Comparison of ENCODE assay signal across 17 cellular contexts in genomic region chr10:113028393-113029054, GRCh38.
A peak's percentile ranks its signal among the peaks of the same experiment; 100 is the strongest.
DNase-seq lines count a peak whose midpoint lies in the region; ATAC-seq, FAIRE-seq and TF ChIP-seq lines count a peak whose summit lies in the region.
"Had no signal": no experiment of that assay in that cellular context is flagged by ENCODE, and none has a peak within 500 bp of the region (broad histone marks: within the 10 kb centered on the region; RNA-seq: fewer than 3 reads in every experiment).

No MANE protein-coding gene starts in this region.

- H3K4me3 Mint-ChIP-seq in Calu3 (ENCODE audit: low read depth, unreplicated experiment) (no peak overlapping the region), astrocyte (ENCODE audit: unreplicated experiment) (peak overlapping the region; percentile 35), progenitor cell of endocrine pancreas (ENCODE audit: low read depth) (no peak overlapping the region)
- no peak overlapping the region for H3K4me3 Mint-ChIP-seq in activated naive CD4-positive, alpha-beta T cell treated with anti-CD3 and anti-CD28 coated beads for 36 hours

- H3K27ac Mint-ChIP-seq in Calu3 (ENCODE audit: unreplicated experiment) = peak overlapping the region; percentile 80
- peak overlapping the region; percentile 96 for H3K27ac Mint-ChIP-seq in astrocyte (ENCODE audit: unreplicated experiment)
- no peak overlapping the region for H3K27ac Mint-ChIP-seq in activated naive CD4-positive, alpha-beta T cell treated with anti-CD3 and anti-CD28 coated beads for 36 hours
- H3K27ac Mint-ChIP-seq in progenitor cell of endocrine pancreas = no peak overlapping the region

- peak overlapping the region; percentile 19 for H3K9ac ChIP-seq in astrocyte (ENCODE audit: low read length)

- H3K36me3 ChIP-seq in astrocyte (ENCODE audit: insufficient read depth, low read length) (no peaks in the 10 kb centered on the region), sigmoid colon (no peaks in the 10 kb centered on the region)

- BruUV-seq in Calu3 (replicated peaks; lab: Mats Ljungman, UMichigan) = no TSS peak

- DNase-seq in Calu3 (no peak), astrocyte (ENCODE audit: low read depth) (no peak), right cardiac atrium (no peak), sigmoid colon (no peak), progenitor cell of endocrine pancreas (ENCODE audit: low spot score, unreplicated experiment) (no peak), AG08396 (ENCODE audit: low spot score) (no peak)
- no peak for DNase-seq in activated naive CD4-positive, alpha-beta T cell treated with anti-CD3 and anti-CD28 coated beads for 36 hours
- DNase-seq: activated T-cell treated with anti-CD3 and anti-CD28 coated beads, Interleukin-2, amount 50 U/mL, for 1 hour; amniotic stem cell; DMS53; effector CD4-positive, alpha-beta T cell; IMR-90; NCI-H1417 treated with DMSO at 0.1 percent for 48 hours; NCI-H510A had no signal

- H3K4me1 Mint-ChIP-seq in Calu3 (ENCODE audit: low read depth, unreplicated experiment) (peaks cover 40% of the 10 kb centered on the region), astrocyte (ENCODE audit: low read depth, unreplicated experiment) (peaks cover 54% of the 10 kb centered on the region), progenitor cell of endocrine pancreas (ENCODE audit: low read depth) (peaks cover 36% of the 10 kb centered on the region)
- H3K4me1 Mint-ChIP-seq in activated naive CD4-positive, alpha-beta T cell treated with anti-CD3 and anti-CD28 coated beads for 36 hours (ENCODE audit: low read depth) = no peaks in the 10 kb centered on the region

- ATAC-seq in right cardiac atrium = peak in 1 of 2 donors; percentile 35
- ATAC-seq in GM18511 (IDR thresholded peaks at IDR 0.05; ENCODE audit: unreplicated experiment) = no peak

- H3K4me3 ChIP-seq in astrocyte (ENCODE audit: insufficient read depth, low read depth, low read length) = no peak overlapping the region
- no peak overlapping the region for H3K4me3 ChIP-seq in right cardiac atrium (ENCODE audit: low read length)
- H3K4me3 ChIP-seq in sigmoid colon = no peak overlapping the region

- no peak for FAIRE-seq in astrocyte (lab: Jason Lieb, UNC)
- FAIRE-seq: frontal cortex, keratinocyte had no signal

- H3K4me2 ChIP-seq in astrocyte (ENCODE audit: low read length) = peak overlapping the region; percentile 66

- peaks cover 62% of the 10 kb centered on the region for H4K20me1 ChIP-seq in astrocyte (ENCODE audit: insufficient read depth, low read length)

- no peak for TF ChIP-seq POLR2A in sigmoid colon (IDR thresholded peaks at IDR 0.05)

- no peak for TF ChIP-seq EP300 in sigmoid colon (IDR thresholded peaks at IDR 0.05)

- CTCF ChIA-PET in Calu3 (lab: Charles Lee) = no interaction called here
- CTCF ChIA-PET in activated naive CD4-positive, alpha-beta T cell treated with anti-CD3 and anti-CD28 coated beads for 36 hours (lab: Charles Lee) = no interaction called here

- H3K27me3 ChIP-seq in astrocyte (ENCODE audit: insufficient read depth, low read length) (no peaks in the 10 kb centered on the region), right cardiac atrium (ENCODE audit: control insufficient read depth, insufficient read depth) (no peaks in the 10 kb centered on the region), sigmoid colon (no peaks in the 10 kb centered on the region)

- peaks cover 42% of the 10 kb centered on the region for H3K4me1 ChIP-seq in astrocyte (ENCODE audit: insufficient read depth, low read length)
- H3K4me1 ChIP-seq in right cardiac atrium (ENCODE audit: control insufficient read depth, insufficient read depth, low read length) = peaks cover 14% of the 10 kb centered on the region
- H3K4me1 ChIP-seq in sigmoid colon = peaks cover 0 to 57% (median 47%) of the 10 kb centered on the region in 4 donors

- H3K27ac ChIP-seq in astrocyte (ENCODE audit: low read depth, low read length) (no peak overlapping the region), right cardiac atrium (ENCODE audit: low read length) (peak overlapping the region; percentile 23), sigmoid colon (peak overlapping the region; percentile 35 to 49 (median 40))

- WGBS in right cardiac atrium = 43% methylated on average over 10 of the region's 10 CpGs
- WGBS in sigmoid colon, 2 donors = 77 to 81% methylated on average over 10 of the region's 10 CpGs

- peaks cover 54% of the 10 kb centered on the region for H3K79me2 ChIP-seq in astrocyte (ENCODE audit: insufficient read depth, low read length)

- TF ChIP-seq CTCF in Calu3 (IDR thresholded peaks at IDR 0.05; ENCODE audit: unreplicated experiment) (no peak), astrocyte (IDR thresholded peaks at IDR 0.05; ENCODE audit: insufficient read depth, low read depth, low read length) (no peak), sigmoid colon (IDR thresholded peaks at IDR 0.05) (no peak), progenitor cell of endocrine pancreas (IDR thresholded peaks at IDR 0.05; ENCODE audit: unreplicated experiment) (no peak)

- H3K9me3 Mint-ChIP-seq in Calu3 (ENCODE audit: low read depth, unreplicated experiment) (no peaks in the 10 kb centered on the region), astrocyte (ENCODE audit: unreplicated experiment) (no peaks in the 10 kb centered on the region), progenitor cell of endocrine pancreas (ENCODE audit: low read depth) (no peaks in the 10 kb centered on the region)
- H3K9me3 Mint-ChIP-seq in activated naive CD4-positive, alpha-beta T cell treated with anti-CD3 and anti-CD28 coated beads for 36 hours = no peaks in the 10 kb centered on the region

- no peaks in the 10 kb centered on the region for H3K27me3 Mint-ChIP-seq in Calu3 (ENCODE audit: unreplicated experiment)
- no peaks in the 10 kb centered on the region for H3K27me3 Mint-ChIP-seq in astrocyte (ENCODE audit: low read depth, unreplicated experiment)
- H3K27me3 Mint-ChIP-seq in activated naive CD4-positive, alpha-beta T cell treated with anti-CD3 and anti-CD28 coated beads for 36 hours (ENCODE audit: low read depth) = peaks cover 5% of the 10 kb centered on the region
- H3K27me3 Mint-ChIP-seq in progenitor cell of endocrine pancreas = no peaks in the 10 kb centered on the region

- intact Hi-C loops in Calu3 (cut with micrococcal nuclease; ENCODE audit: unreplicated experiment) (no loop called here), right cardiac atrium (cut with DNase I) (no loop called here), sigmoid colon (cut with DNase I) (no loop called here)
- intact Hi-C loops in activated naive CD4-positive, alpha-beta T cell treated with anti-CD3 and anti-CD28 coated beads for 36 hours (cut with micrococcal nuclease) = no loop called here

- H3K9me3 ChIP-seq in astrocyte (ENCODE audit: insufficient read depth, low read depth, low read length) = no peaks in the 10 kb centered on the region
- no peaks in the 10 kb centered on the region for H3K9me3 ChIP-seq in right cardiac atrium (ENCODE audit: control insufficient read depth, low read length)
- no peaks in the 10 kb centered on the region for H3K9me3 ChIP-seq in sigmoid colon

- H3K36me3 Mint-ChIP-seq in Calu3 (ENCODE audit: insufficient read depth, unreplicated experiment) (peaks cover 11% of the 10 kb centered on the region), astrocyte (ENCODE audit: low read depth, unreplicated experiment) (peaks cover 8% of the 10 kb centered on the region), progenitor cell of endocrine pancreas (ENCODE audit: insufficient read depth) (peaks cover 10% of the 10 kb centered on the region)
- no peaks in the 10 kb centered on the region for H3K36me3 Mint-ChIP-seq in activated naive CD4-positive, alpha-beta T cell treated with anti-CD3 and anti-CD28 coated beads for 36 hours (ENCODE audit: low read depth)

- H2AFZ ChIP-seq in astrocyte (ENCODE audit: low read depth, low read length) = no peak overlapping the region

Comparison
In these comparisons a context has a peak if more than half of its experiments do, and no peak if none do; other contexts are left out.
1. H3K27ac Mint-ChIP-seq: peak in Calu3 (single experiment) and astrocyte (single experiment); none in activated naive CD4-positive, alpha-beta T cell treated with anti-CD3 and anti-CD28 coated beads for 36 hours (single experiment) and progenitor cell of endocrine pancreas (single experiment).